ENCODE assay signal across 1 cellular context in genomic region chr11:8937659-8938058, GRCh38.
TF ChIP-seq lines count a peak whose summit lies in the region.

No MANE protein-coding gene starts in this region.

TF ChIP-seq in K562, 482 proteins besides CTCF, POLR2A, EP300 and RAD21:
- TF ChIP-seq CAMTA2 (CRISPR knock-in tag; conservative IDR thresholded peaks at IDR 0.05), result no peak
- TF ChIP-seq, protein P1, sequence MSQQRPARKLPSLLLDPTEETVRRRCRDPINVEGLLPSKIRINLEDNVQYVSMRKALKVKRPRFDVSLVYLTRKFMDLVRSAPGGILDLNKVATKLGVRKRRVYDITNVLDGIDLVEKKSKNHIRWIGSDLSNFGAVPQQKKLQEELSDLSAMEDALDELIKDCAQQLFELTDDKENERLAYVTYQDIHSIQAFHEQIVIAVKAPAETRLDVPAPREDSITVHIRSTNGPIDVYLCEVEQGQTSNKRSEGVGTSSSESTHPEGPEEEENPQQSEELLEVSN (IDR thresholded peaks at IDR 0.05; ENCODE audit: borderline replicate concordance in 1 of 2, extremely low read depth in 1 of 2, insufficient read depth in 1 of 2, insufficient read length in 1 of 2, low read depth in 1 of 2, low read length in 1 of 2, poor library complexity in 1 of 2, severe bottlenecking in 1 of 2), result peak in 1 of 2 experiments; percentile 51
- no peak for TF ChIP-seq TFE3 (CRISPR knock-in tag; IDR thresholded peaks at IDR 0.05)
- TF ChIP-seq L3MBTL2 (IDR thresholded peaks at IDR 0.05), result 0 out of 2 replicates have a peak, but pooled peaks have one; percentile 26
- TF ChIP-seq GATAD2A (IDR thresholded peaks at IDR 0.05), result no peak
- TF ChIP-seq PBX2 (CRISPR knock-in tag; IDR thresholded peaks at IDR 0.05; ENCODE audit: low read depth), result no peak
- TF ChIP-seq PBX2 (tag; conservative IDR thresholded peaks at IDR 0.05; ENCODE audit: low read depth), result no peak
TF ChIP-seq in K562: peak in this region for 2.
